In the genomic region with DNA sequence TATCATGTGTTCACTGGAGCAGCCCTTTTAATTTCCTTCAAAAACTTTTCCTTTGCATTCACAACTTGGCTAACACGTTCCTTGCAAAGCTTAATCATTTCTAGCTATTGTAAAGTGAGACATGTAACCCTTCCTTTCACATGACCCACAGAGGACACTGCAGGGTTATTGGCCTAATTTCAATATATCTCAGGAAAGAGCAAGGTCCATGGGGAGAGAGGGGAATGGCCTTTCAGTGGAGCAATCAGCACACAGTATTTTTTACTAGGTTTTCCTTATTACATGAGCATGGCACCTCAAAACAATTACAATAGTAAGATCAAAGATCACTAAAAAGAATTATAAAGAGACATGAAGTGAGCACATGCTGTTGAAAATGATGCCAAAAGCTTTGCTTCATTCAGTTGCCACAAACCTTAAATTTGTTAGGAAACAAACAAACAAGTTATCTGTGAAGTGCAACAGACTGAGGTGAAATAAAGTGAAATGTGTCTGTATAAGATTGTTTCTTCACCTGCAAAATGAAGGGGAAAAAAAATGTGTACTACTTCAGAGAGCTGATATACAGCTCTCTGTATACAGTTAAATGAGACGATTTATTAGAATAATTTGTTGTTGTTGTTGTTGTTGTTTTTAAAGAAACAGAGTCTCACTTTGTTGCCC, we compare ENCODE assay signal across 1 cellular context.
TF ChIP-seq lines count a peak whose summit lies in the region.

No MANE protein-coding gene starts in this region.

TF ChIP-seq in HepG2, 621 proteins besides CTCF, POLR2A, EP300 and RAD21 (continued from another document and continues in another):
- TF ChIP-seq, protein P1, sequence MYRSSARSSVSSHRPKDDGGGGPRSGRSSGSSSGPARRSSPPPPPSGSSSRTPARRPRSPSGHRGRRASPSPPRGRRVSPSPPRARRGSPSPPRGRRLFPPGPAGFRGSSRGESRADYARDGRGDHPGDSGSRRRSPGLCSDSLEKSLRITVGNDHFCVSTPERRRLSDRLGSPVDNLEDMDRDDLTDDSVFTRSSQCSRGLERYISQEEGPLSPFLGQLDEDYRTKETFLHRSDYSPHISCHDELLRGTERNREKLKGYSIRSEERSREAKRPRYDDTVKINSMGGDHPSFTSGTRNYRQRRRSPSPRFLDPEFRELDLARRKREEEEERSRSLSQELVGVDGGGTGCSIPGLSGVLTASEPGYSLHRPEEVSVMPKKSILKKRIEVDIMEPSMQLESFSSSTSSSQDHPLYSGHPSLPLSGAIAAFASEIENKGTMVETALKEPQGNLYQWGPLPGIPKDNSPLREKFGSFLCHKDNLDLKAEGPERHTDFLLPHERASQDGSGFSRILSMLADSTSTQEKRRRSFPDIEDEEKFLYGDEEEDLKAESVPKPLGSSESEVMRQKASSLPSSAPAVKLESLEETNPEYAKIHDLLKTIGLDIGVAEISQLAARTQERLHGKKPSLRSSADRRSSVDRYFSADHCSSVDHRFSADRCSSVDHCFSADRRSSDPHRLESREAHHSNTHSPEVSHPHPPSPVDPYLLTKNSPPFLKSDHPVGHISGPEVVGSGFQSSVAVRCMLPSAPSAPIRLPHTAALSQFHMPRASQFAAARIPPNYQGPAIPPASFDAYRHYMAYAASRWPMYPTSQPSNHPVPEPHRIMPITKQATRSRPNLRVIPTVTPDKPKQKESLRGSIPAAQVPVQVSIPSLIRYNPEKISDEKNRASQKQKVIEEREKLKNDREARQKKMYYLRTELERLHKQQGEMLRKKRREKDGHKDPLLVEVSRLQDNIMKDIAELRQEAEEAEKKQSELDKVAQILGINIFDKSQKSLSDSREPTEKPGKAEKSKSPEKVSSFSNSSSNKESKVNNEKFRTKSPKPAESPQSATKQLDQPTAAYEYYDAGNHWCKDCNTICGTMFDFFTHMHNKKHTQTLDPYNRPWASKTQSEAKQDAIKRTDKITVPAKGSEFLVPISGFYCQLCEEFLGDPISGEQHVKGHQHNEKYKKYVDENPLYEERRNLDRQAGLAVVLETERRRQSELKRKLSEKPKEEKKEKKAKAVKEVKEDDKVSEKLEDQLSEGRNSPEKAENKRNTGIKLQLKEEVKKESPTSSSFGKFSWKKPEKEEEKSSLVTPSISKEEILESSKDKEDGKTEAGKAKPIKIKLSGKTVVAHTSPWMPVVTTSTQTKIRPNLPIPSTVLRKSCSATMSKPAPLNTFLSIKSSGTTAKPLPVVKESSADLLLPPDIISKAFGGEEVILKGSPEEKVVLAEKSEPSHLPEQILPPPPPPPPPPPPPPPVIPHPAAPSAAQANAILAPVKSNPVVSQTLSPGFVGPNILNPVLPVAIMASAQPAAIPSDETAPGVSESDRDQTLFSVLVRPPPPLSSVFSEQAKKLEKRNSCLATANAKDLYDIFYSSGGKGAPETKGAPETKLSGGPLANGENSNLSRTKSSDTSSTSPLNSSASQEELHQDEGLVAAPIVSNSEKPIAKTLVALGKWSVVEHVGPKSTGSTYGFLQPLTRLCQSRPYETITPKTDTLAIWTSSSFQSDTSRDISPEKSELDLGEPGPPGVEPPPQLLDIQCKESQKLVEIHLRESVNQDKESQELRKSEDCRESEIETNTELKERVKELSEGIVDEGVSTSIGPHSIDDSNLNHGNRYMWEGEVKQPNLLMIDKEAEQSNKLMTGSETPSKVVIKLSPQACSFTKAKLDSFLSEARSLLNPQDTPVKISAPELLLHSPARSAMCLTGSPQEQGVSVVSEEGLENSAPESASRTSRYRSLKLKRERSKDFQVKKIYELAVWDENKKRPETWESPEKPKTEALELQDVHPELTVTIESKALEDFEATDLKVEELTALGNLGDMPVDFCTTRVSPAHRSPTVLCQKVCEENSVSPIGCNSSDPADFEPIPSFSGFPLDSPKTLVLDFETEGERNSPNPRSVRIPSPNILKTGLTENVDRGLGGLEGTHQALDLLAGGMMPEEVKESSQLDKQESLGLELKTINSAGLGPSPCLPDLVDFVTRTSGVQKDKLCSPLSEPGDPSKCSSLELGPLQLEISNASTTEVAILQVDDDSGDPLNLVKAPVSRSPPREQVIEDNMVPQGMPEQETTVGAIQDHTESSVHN (CRISPR knock-in tag; IDR thresholded peaks at IDR 0.05) = no peak
- TF ChIP-seq KLF11 (CRISPR knock-in tag; IDR thresholded peaks at IDR 0.05) = peak; percentile 56; the same call in 1 of the 2 replicates
- TF ChIP-seq U2AF2 (IDR thresholded peaks at IDR 0.05; ENCODE audit: low read depth, low read length) = no peak
- TF ChIP-seq, protein P2, sequence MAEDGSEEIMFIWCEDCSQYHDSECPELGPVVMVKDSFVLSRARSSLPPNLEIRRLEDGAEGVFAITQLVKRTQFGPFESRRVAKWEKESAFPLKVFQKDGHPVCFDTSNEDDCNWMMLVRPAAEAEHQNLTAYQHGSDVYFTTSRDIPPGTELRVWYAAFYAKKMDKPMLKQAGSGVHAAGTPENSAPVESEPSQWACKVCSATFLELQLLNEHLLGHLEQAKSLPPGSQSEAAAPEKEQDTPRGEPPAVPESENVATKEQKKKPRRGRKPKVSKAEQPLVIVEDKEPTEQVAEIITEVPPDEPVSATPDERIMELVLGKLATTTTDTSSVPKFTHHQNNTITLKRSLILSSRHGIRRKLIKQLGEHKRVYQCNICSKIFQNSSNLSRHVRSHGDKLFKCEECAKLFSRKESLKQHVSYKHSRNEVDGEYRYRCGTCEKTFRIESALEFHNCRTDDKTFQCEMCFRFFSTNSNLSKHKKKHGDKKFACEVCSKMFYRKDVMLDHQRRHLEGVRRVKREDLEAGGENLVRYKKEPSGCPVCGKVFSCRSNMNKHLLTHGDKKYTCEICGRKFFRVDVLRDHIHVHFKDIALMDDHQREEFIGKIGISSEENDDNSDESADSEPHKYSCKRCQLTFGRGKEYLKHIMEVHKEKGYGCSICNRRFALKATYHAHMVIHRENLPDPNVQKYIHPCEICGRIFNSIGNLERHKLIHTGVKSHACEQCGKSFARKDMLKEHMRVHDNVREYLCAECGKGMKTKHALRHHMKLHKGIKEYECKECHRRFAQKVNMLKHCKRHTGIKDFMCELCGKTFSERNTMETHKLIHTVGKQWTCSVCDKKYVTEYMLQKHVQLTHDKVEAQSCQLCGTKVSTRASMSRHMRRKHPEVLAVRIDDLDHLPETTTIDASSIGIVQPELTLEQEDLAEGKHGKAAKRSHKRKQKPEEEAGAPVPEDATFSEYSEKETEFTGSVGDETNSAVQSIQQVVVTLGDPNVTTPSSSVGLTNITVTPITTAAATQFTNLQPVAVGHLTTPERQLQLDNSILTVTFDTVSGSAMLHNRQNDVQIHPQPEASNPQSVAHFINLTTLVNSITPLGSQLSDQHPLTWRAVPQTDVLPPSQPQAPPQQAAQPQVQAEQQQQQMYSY (CRISPR knock-in tag; IDR thresholded peaks at IDR 0.05) = no peak
- 0 out of 2 replicates have a peak, but pooled peaks have one; percentile 47 for TF ChIP-seq ZSCAN9 (CRISPR knock-in tag; IDR thresholded peaks at IDR 0.05; ENCODE audit: borderline replicate concordance)
- peak; percentile 42; the same call in 1 of the 2 replicates for TF ChIP-seq CHD4 (IDR thresholded peaks at IDR 0.05; ENCODE audit: borderline replicate concordance, low read length)
- TF ChIP-seq GATA4 (IDR thresholded peaks at IDR 0.05; ENCODE audit: borderline replicate concordance, low read depth) = no peak
- no peak for TF ChIP-seq ZNF790 (CRISPR knock-in tag; IDR thresholded peaks at IDR 0.05; ENCODE audit: borderline replicate concordance)
- TF ChIP-seq SPEN (CRISPR knock-in tag; IDR thresholded peaks at IDR 0.05; ENCODE audit: low read depth) = peak; percentile 48; the same call in 1 of the 2 replicates
- TF ChIP-seq, protein P3, sequence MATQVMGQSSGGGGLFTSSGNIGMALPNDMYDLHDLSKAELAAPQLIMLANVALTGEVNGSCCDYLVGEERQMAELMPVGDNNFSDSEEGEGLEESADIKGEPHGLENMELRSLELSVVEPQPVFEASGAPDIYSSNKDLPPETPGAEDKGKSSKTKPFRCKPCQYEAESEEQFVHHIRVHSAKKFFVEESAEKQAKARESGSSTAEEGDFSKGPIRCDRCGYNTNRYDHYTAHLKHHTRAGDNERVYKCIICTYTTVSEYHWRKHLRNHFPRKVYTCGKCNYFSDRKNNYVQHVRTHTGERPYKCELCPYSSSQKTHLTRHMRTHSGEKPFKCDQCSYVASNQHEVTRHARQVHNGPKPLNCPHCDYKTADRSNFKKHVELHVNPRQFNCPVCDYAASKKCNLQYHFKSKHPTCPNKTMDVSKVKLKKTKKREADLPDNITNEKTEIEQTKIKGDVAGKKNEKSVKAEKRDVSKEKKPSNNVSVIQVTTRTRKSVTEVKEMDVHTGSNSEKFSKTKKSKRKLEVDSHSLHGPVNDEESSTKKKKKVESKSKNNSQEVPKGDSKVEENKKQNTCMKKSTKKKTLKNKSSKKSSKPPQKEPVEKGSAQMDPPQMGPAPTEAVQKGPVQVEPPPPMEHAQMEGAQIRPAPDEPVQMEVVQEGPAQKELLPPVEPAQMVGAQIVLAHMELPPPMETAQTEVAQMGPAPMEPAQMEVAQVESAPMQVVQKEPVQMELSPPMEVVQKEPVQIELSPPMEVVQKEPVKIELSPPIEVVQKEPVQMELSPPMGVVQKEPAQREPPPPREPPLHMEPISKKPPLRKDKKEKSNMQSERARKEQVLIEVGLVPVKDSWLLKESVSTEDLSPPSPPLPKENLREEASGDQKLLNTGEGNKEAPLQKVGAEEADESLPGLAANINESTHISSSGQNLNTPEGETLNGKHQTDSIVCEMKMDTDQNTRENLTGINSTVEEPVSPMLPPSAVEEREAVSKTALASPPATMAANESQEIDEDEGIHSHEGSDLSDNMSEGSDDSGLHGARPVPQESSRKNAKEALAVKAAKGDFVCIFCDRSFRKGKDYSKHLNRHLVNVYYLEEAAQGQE (IDR thresholded peaks at IDR 0.05; ENCODE audit: borderline replicate concordance in 1 of 2, low read depth in 1 of 2, low read length in 2 of 2) = no peak
- no peak for TF ChIP-seq ZBTB20 (CRISPR knock-in tag; IDR thresholded peaks at IDR 0.05; ENCODE audit: borderline replicate concordance, low read depth)
- TF ChIP-seq, protein P4, sequence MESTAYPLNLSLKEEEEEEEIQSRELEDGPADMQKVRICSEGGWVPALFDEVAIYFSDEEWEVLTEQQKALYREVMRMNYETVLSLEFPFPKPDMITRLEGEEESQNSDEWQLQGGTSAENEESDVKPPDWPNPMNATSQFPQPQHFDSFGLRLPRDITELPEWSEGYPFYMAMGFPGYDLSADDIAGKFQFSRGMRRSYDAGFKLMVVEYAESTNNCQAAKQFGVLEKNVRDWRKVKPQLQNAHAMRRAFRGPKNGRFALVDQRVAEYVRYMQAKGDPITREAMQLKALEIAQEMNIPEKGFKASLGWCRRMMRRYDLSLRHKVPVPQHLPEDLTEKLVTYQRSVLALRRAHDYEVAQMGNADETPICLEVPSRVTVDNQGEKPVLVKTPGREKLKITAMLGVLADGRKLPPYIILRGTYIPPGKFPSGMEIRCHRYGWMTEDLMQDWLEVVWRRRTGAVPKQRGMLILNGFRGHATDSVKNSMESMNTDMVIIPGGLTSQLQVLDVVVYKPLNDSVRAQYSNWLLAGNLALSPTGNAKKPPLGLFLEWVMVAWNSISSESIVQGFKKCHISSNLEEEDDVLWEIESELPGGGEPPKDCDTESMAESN (CRISPR knock-in tag; conservative IDR thresholded peaks at IDR 0.05) = no peak
- no peak for TF ChIP-seq SMARCC2 (IDR thresholded peaks at IDR 0.05)
- TF ChIP-seq ZNF329 (CRISPR knock-in tag; IDR thresholded peaks at IDR 0.05; ENCODE audit: low read depth) = no peak
- TF ChIP-seq THYN1 (CRISPR knock-in tag; IDR thresholded peaks at IDR 0.05; ENCODE audit: borderline replicate concordance, low read depth) = no peak
- TF ChIP-seq NFKBIZ (CRISPR knock-in tag; IDR thresholded peaks at IDR 0.05) = 0 out of 2 replicates have a peak, but pooled peaks have one; percentile 32
- no peak for TF ChIP-seq HOXA7 (CRISPR knock-in tag; IDR thresholded peaks at IDR 0.05)
- TF ChIP-seq, protein P5, sequence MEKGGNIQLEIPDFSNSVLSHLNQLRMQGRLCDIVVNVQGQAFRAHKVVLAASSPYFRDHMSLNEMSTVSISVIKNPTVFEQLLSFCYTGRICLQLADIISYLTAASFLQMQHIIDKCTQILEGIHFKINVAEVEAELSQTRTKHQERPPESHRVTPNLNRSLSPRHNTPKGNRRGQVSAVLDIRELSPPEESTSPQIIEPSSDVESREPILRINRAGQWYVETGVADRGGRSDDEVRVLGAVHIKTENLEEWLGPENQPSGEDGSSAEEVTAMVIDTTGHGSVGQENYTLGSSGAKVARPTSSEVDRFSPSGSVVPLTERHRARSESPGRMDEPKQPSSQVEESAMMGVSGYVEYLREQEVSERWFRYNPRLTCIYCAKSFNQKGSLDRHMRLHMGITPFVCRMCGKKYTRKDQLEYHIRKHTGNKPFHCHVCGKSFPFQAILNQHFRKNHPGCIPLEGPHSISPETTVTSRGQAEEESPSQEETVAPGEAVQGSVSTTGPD (CRISPR knock-in tag; IDR thresholded peaks at IDR 0.05) = no peak
- TF ChIP-seq TEAD3 (CRISPR knock-in tag; optimal IDR thresholded peaks at IDR 0.05; ENCODE audit: borderline replicate concordance) = peak; percentile 72
- TF ChIP-seq, protein P6, sequence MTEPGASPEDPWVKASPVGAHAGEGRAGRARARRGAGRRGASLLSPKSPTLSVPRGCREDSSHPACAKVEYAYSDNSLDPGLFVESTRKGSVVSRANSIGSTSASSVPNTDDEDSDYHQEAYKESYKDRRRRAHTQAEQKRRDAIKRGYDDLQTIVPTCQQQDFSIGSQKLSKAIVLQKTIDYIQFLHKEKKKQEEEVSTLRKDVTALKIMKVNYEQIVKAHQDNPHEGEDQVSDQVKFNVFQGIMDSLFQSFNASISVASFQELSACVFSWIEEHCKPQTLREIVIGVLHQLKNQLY (CRISPR knock-in tag; IDR thresholded peaks at IDR 0.05) = peak; percentile 57; the same call in 1 of the 2 replicates
- no peak for TF ChIP-seq DNMT1 (CRISPR knock-in tag; IDR thresholded peaks at IDR 0.05)
- TF ChIP-seq HNF4G (IDR thresholded peaks at IDR 0.05; ENCODE audit: borderline replicate concordance, low read depth, low read length) = peak; percentile 80
- TF ChIP-seq HNF4G (CRISPR knock-in tag; IDR thresholded peaks at IDR 0.05; ENCODE audit: borderline replicate concordance, low read depth) = no peak
- no peak; the same call in 1 of the 2 replicates for TF ChIP-seq ELF1 (CRISPR knock-in tag; IDR thresholded peaks at IDR 0.05)
- no peak for TF ChIP-seq MAFF (IDR thresholded peaks at IDR 0.05; ENCODE audit: low read depth, low read length)
- no peak for TF ChIP-seq GTF3A (CRISPR knock-in tag; conservative IDR thresholded peaks at IDR 0.05)
- TF ChIP-seq PAF1 (CRISPR knock-in tag; IDR thresholded peaks at IDR 0.05) = no peak
- no peak for TF ChIP-seq ZNF577 (CRISPR knock-in tag; IDR thresholded peaks at IDR 0.05; ENCODE audit: borderline replicate concordance, low read depth)
- no peak for TF ChIP-seq SP2 (CRISPR knock-in tag; IDR thresholded peaks at IDR 0.05)
- peak; percentile 54; the same call in 1 of the 2 replicates for TF ChIP-seq BCL6 (CRISPR knock-in tag; IDR thresholded peaks at IDR 0.05)
- no peak for TF ChIP-seq NBN (conservative IDR thresholded peaks at IDR 0.05)
- no peak for TF ChIP-seq ZNF264 (CRISPR knock-in tag; IDR thresholded peaks at IDR 0.05)
- TF ChIP-seq TOPORS (CRISPR knock-in tag; IDR thresholded peaks at IDR 0.05) = no peak
- TF ChIP-seq REPIN1 (CRISPR knock-in tag; IDR thresholded peaks at IDR 0.05; ENCODE audit: borderline replicate concordance, low read depth) = no peak
- TF ChIP-seq, protein P7, sequence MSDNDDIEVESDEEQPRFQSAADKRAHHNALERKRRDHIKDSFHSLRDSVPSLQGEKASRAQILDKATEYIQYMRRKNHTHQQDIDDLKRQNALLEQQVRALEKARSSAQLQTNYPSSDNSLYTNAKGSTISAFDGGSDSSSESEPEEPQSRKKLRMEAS (IDR thresholded peaks at IDR 0.05) = peak; percentile 27; the same call in 1 of the 2 replicates
- peak; percentile 71 for TF ChIP-seq ZNF3 (CRISPR knock-in tag; IDR thresholded peaks at IDR 0.05)
